Comparison of ENCODE assay signal across 18 cellular contexts in genomic region chr2:72983500-72984039, GRCh38.
DNase-seq lines count a peak whose midpoint lies in the region; ATAC-seq and TF ChIP-seq lines count a peak whose summit lies in the region.
"Had no signal": no experiment of that assay in that cellular context is flagged by ENCODE, and none has a peak within 500 bp of the region (broad histone marks: within the 10 kb centered on the region; RNA-seq: fewer than 3 reads in every experiment).

No MANE protein-coding gene starts in this region.

- H3K4me1 ChIP-seq in Peyer's patch: peaks cover 0 to 4% (median 0%) of the 10 kb centered on the region in 4 donors
- H3K4me1 ChIP-seq in left ventricle myocardium inferior: peaks cover 76% of the 10 kb centered on the region

- peaks cover 2% of the 10 kb centered on the region for H3K36me3 Mint-ChIP-seq in progenitor cell of endocrine pancreas (ENCODE audit: insufficient read depth)

- DNase-seq in NCI-H146 treated with DMSO at 0.1 percent for 48 hours (lab: John Stamatoyannopoulos, UW; ENCODE audit: unreplicated experiment): peak; percentile 96
- peak in 2 of 3 donors; percentile 68 to 69 for DNase-seq in Peyer's patch
- no peak for DNase-seq in left ventricle myocardium inferior
- no peak for DNase-seq in progenitor cell of endocrine pancreas (ENCODE audit: low spot score, unreplicated experiment)
- DNase-seq in stimulated activated CD8-positive, alpha-beta memory T cell treated with anti-CD3 and anti-CD28 coated beads, Interleukin-4, amount 100 ng/mL, for 48 hours: no peak
- DNase-seq in NCI-H1694 treated with DMSO at 0.1 percent for 48 hours (lab: John Stamatoyannopoulos, UW): no peak
- DNase-seq in activated effector memory CD4-positive, alpha-beta T cell treated with anti-CD3 and anti-CD28 coated beads, Interleukin-2, amount 50 U/mL, for 16 hours: no peak
- DNase-seq: activated CD4-positive, alpha-beta T cell treated with anti-CD3 and anti-CD28 coated beads, Interleukin-2, amount 10 ng/mL, durations not matched to agents 7 days and 5 days; activated CD8-positive, alpha-beta memory T cell treated with anti-CD3 and anti-CD28 coated beads, Interleukin-2, amount 50 U/mL, for 4 hours; activated gamma-delta T cell; AML-193; foreskin melanocyte; H9; NCI-H82; stimulated activated CD4-positive, alpha-beta T cell treated with anti-CD3 and anti-CD28 coated beads, Interleukin-4, amount 100 ng/mL, for 1 hour had no signal

- no peaks in the 10 kb centered on the region for H3K9me3 ChIP-seq in Peyer's patch
- no peaks in the 10 kb centered on the region for H3K9me3 ChIP-seq in left ventricle myocardium inferior (replicated peaks)

- intact Hi-C loops in left ventricle myocardium inferior (cut with micrococcal nuclease): no loop called here

- H3K27ac Mint-ChIP-seq in progenitor cell of endocrine pancreas: peak overlapping the region; percentile 80
- H3K27ac Mint-ChIP-seq: activated CD4-positive, alpha-beta T cell treated with anti-CD3 and anti-CD28 coated beads, Interleukin-2, amount 10 ng/mL, durations not matched to agents 7 days and 5 days had no signal

- peak overlapping the region in 1 of 4 donors; percentile 39 for H3K27ac ChIP-seq in Peyer's patch
- H3K27ac ChIP-seq in left ventricle myocardium inferior (replicated peaks): peak overlapping the region; percentile 93
- H3K27ac ChIP-seq: epithelial cell of prostate had no signal

- TF ChIP-seq POLR2A in Peyer's patch (IDR thresholded peaks at IDR 0.05): no peak

- peaks cover 0 to 16% (median 0%) of the 10 kb centered on the region in 3 donors for H3K36me3 ChIP-seq in Peyer's patch
- H3K36me3 ChIP-seq in left ventricle myocardium inferior: peaks cover 11% of the 10 kb centered on the region

- no peaks in the 10 kb centered on the region for H3K9me3 Mint-ChIP-seq in progenitor cell of endocrine pancreas (ENCODE audit: low read depth)
- H3K9me3 Mint-ChIP-seq: activated CD4-positive, alpha-beta T cell treated with anti-CD3 and anti-CD28 coated beads, Interleukin-2, amount 10 ng/mL, durations not matched to agents 7 days and 5 days; H9 had no signal

- H3K27me3 Mint-ChIP-seq in progenitor cell of endocrine pancreas: no peaks in the 10 kb centered on the region
- H3K27me3 Mint-ChIP-seq: activated CD4-positive, alpha-beta T cell treated with anti-CD3 and anti-CD28 coated beads, Interleukin-2, amount 10 ng/mL, durations not matched to agents 7 days and 5 days had no signal

- peaks cover 70% of the 10 kb centered on the region for H3K4me1 Mint-ChIP-seq in progenitor cell of endocrine pancreas (ENCODE audit: low read depth)

- H3K27me3 ChIP-seq in Peyer's patch (no peaks in the 10 kb centered on the region), left ventricle myocardium inferior (ENCODE audit: low read depth) (no peaks in the 10 kb centered on the region)

- peak overlapping the region; percentile 4 for H3K4me3 Mint-ChIP-seq in progenitor cell of endocrine pancreas (ENCODE audit: low read depth)
- H3K4me3 Mint-ChIP-seq: activated CD4-positive, alpha-beta T cell treated with anti-CD3 and anti-CD28 coated beads, Interleukin-2, amount 10 ng/mL, durations not matched to agents 7 days and 5 days; H9 had no signal

- ATAC-seq in HG03045 (IDR thresholded peaks at IDR 0.05; ENCODE audit: unreplicated experiment): no peak
- ATAC-seq: Panc1 had no signal

- TF ChIP-seq CTCF in Peyer's patch (IDR thresholded peaks at IDR 0.05) (no peak), left ventricle myocardium inferior (IDR thresholded peaks at IDR 0.05; ENCODE audit: borderline replicate concordance) (no peak), progenitor cell of endocrine pancreas (IDR thresholded peaks at IDR 0.05; ENCODE audit: unreplicated experiment) (no peak)

- H3K4me3 ChIP-seq in Peyer's patch (no peak overlapping the region), left ventricle myocardium inferior (no peak overlapping the region)

Comparison
In these comparisons a context has a peak if more than half of its experiments do, and no peak if none do; other contexts are left out.
1. DNase-seq: peak in NCI-H146 treated with DMSO at 0.1 percent for 48 hours (single experiment) and Peyer's patch (2 of 3); none in left ventricle myocardium inferior (single experiment), progenitor cell of endocrine pancreas (single experiment), stimulated activated CD8-positive, alpha-beta memory T cell treated with anti-CD3 and anti-CD28 coated beads, Interleukin-4, amount 100 ng/mL, for 48 hours (single experiment), NCI-H1694 treated with DMSO at 0.1 percent for 48 hours (single experiment) and activated effector memory CD4-positive, alpha-beta T cell treated with anti-CD3 and anti-CD28 coated beads, Interleukin-2, amount 50 U/mL, for 16 hours (single experiment).